9 cellular contexts compared by ENCODE assay signal in genomic region chr5:14413331-14413750, GRCh38.
DNase-seq lines count a peak whose midpoint lies in the region; ATAC-seq and TF ChIP-seq lines count a peak whose summit lies in the region.
"Had no signal": no experiment of that assay in that cellular context is flagged by ENCODE, and none has a peak within 500 bp of the region (broad histone marks: within the 10 kb centered on the region; RNA-seq: fewer than 3 reads in every experiment).

No MANE protein-coding gene starts in this region.

- H3K4me3 ChIP-seq in tibial artery = no peak overlapping the region
- H3K4me3 ChIP-seq: hepatocyte had no signal

- no peak for ATAC-seq in HG02759 (IDR thresholded peaks at IDR 0.05; ENCODE audit: unreplicated experiment)

- intact Hi-C loops in tibial artery (cut with DNase I; ENCODE audit: low total_unique reads) = no loop called here

- H3K27ac ChIP-seq in tibial artery = no peak overlapping the region
- H3K27ac ChIP-seq: hepatocyte had no signal

- TF ChIP-seq CTCF in tibial artery (IDR thresholded peaks at IDR 0.05) = no peak

- H3K36me3 ChIP-seq in tibial artery = peaks cover 41 to 87% (median 54%) of the 10 kb centered on the region in 3 donors

- H3K9me3 ChIP-seq in tibial artery = no peaks in the 10 kb centered on the region

- DNase-seq in T follicular helper cell (ENCODE audit: low read depth) (peak; percentile 44), SK-N-DZ (ENCODE audit: low spot score) (no peak), tibial artery (no peak), NCI-H524 treated with DMSO at 0.1 percent for 48 hours (lab: John Stamatoyannopoulos, UW) (no peak)
- DNase-seq in activated CD8-positive, alpha-beta memory T cell treated with anti-CD3 and anti-CD28 coated beads, Interleukin-2, amount 50 U/mL, for 1 hour (ENCODE audit: extremely low read depth) = peak; percentile 33
- peak; percentile 77 for DNase-seq in central memory CD4-positive, alpha-beta T cell
- peak; percentile 33 for DNase-seq in stimulated activated CD4-positive, alpha-beta T cell treated with anti-CD3 and anti-CD28 coated beads, Interleukin-4, amount 100 ng/mL, for 24 hours

- no peaks in the 10 kb centered on the region for H3K4me1 ChIP-seq in tibial artery

- H3K27me3 ChIP-seq in tibial artery = no peaks in the 10 kb centered on the region
- H3K27me3 ChIP-seq: hepatocyte had no signal

Comparison
In these comparisons a context has a peak if more than half of its experiments do, and no peak if none do; other contexts are left out.
1. DNase-seq: peak in T follicular helper cell (single experiment), activated CD8-positive, alpha-beta memory T cell treated with anti-CD3 and anti-CD28 coated beads, Interleukin-2, amount 50 U/mL, for 1 hour (single experiment), central memory CD4-positive, alpha-beta T cell (single experiment) and stimulated activated CD4-positive, alpha-beta T cell treated with anti-CD3 and anti-CD28 coated beads, Interleukin-4, amount 100 ng/mL, for 24 hours (single experiment); none in SK-N-DZ (single experiment), tibial artery (0 of 2) and NCI-H524 treated with DMSO at 0.1 percent for 48 hours (single experiment).